In genomic region chr3:42176635-42177034, GRCh38 we compare ENCODE assay signal across 18 cellular contexts.
DNase-seq lines count a peak whose midpoint lies in the region; ATAC-seq, FAIRE-seq and TF ChIP-seq lines count a peak whose summit lies in the region.
"Had no signal": no experiment of that assay in that cellular context is flagged by ENCODE, and none has a peak within 500 bp of the region (broad histone marks: within the 10 kb centered on the region; RNA-seq: fewer than 3 reads in every experiment).

No MANE protein-coding gene starts in this region.

- WGBS in smooth muscle cell (ENCODE audit: low lambda C conversion rate): 86% methylated on average over 5 of the region's 5 CpGs
- WGBS in lower leg skin, 2 donors: 76 to 80% methylated on average over 5 of the region's 5 CpGs

- intact Hi-C loops in lower leg skin (cut with DNase I; ENCODE audit: low total_unique reads): no loop called here

- no peak for TF ChIP-seq CTCF in HFFc6 (IDR thresholded peaks at IDR 0.05)
- no peak for TF ChIP-seq CTCF in smooth muscle cell (IDR thresholded peaks at IDR 0.05; ENCODE audit: borderline replicate concordance, insufficient read depth, poor library complexity, severe bottlenecking)
- TF ChIP-seq CTCF in lower leg skin (IDR thresholded peaks at IDR 0.05): no peak

- peak; percentile 22 for DNase-seq in HFFc6
- peak; percentile 45 for DNase-seq in RCC 7860 (ENCODE audit: low spot score)
- DNase-seq in islet precursor cell: peak; percentile 32
- no peak for DNase-seq in smooth muscle cell (lab: John Stamatoyannopoulos, UW; ENCODE audit: unreplicated experiment)
- no peak for DNase-seq in hypothalamus (lab: John Stamatoyannopoulos, UW)
- DNase-seq in lower leg skin (ENCODE audit: low spot score in 2 of 2): no peak
- DNase-seq: activated CD4-positive, alpha-beta T cell treated with anti-CD3 and anti-CD28 coated beads for 1 hour; activated effector memory CD4-positive, alpha-beta T cell treated with Interleukin-2 at 50 U/mL for 16 hours; adrenal gland; BE2C; effector CD8-positive, alpha-beta T cell; MG63; NCI-H146; Peyer's patch; SK-N-SH had no signal

- no peaks in the 10 kb centered on the region for H3K36me3 ChIP-seq in smooth muscle cell (ENCODE audit: low read depth)
- H3K36me3 ChIP-seq: adrenal gland, BE2C, MG63 had no signal

- no peaks in the 10 kb centered on the region for H3K9me3 Mint-ChIP-seq in HFFc6
- no peaks in the 10 kb centered on the region for H3K9me3 Mint-ChIP-seq in stimulated activated memory B cell treated with anti-CD40 and anti-IgM and Interleukin-4, amounts not matched to agents 10 μg/mL and 1 μg/mL and 100 μg/mL, for 72 hours
- H3K9me3 Mint-ChIP-seq: stimulated activated naive CD8-positive, alpha-beta T cell treated with anti-CD3 and anti-CD28 coated beads, Interleukin-15, Interleukin-2, amounts not matched to agents 100 ng/mL and 50 ng/mL, for 24 hours had no signal

- H2AFZ ChIP-seq in smooth muscle cell (ENCODE audit: low read depth): no peak overlapping the region

- peaks cover 2% of the 10 kb centered on the region; the same call in 1 of the 2 replicates for H3K27me3 Mint-ChIP-seq in HFFc6 (ENCODE audit: insufficient read depth)
- no peaks in the 10 kb centered on the region for H3K27me3 Mint-ChIP-seq in stimulated activated memory B cell treated with anti-CD40 and anti-IgM and Interleukin-4, amounts not matched to agents 10 μg/mL and 1 μg/mL and 100 μg/mL, for 72 hours
- H3K27me3 Mint-ChIP-seq: stimulated activated naive CD8-positive, alpha-beta T cell treated with anti-CD3 and anti-CD28 coated beads, Interleukin-15, Interleukin-2, amounts not matched to agents 100 ng/mL and 50 ng/mL, for 24 hours had no signal

- no peaks in the 10 kb centered on the region for H3K27me3 ChIP-seq in smooth muscle cell (ENCODE audit: low read depth)
- H3K27me3 ChIP-seq: adrenal gland, BE2C, MG63, Peyer's patch had no signal

- ATAC-seq in stimulated activated memory B cell treated with anti-CD40 and anti-IgM and Interleukin-4, amounts not matched to agents 10 μg/mL and 1 μg/mL and 100 μg/mL, for 72 hours: no peak
- no peak for ATAC-seq in GM18519 (IDR thresholded peaks at IDR 0.05; ENCODE audit: low FRiP score, unreplicated experiment)

- peaks cover 5% of the 10 kb centered on the region for H3F3A ChIP-seq in smooth muscle cell (ENCODE audit: low read depth)

- TF ChIP-seq POLR2A in lower leg skin (IDR thresholded peaks at IDR 0.05): no peak

- H3K4me2 ChIP-seq in smooth muscle cell: no peak overlapping the region
- H3K4me2 ChIP-seq: SK-N-SH had no signal

- peak overlapping the region; percentile 49; the same call in 1 of the 2 replicates for H3K27ac Mint-ChIP-seq in HFFc6
- no peak overlapping the region for H3K27ac Mint-ChIP-seq in stimulated activated memory B cell treated with anti-CD40 and anti-IgM and Interleukin-4, amounts not matched to agents 10 μg/mL and 1 μg/mL and 100 μg/mL, for 72 hours
- H3K27ac Mint-ChIP-seq: stimulated activated naive CD8-positive, alpha-beta T cell treated with anti-CD3 and anti-CD28 coated beads, Interleukin-15, Interleukin-2, amounts not matched to agents 100 ng/mL and 50 ng/mL, for 24 hours had no signal

- peaks cover 8% of the 10 kb centered on the region for H3K4me1 ChIP-seq in smooth muscle cell (ENCODE audit: low read depth)
- H3K4me1 ChIP-seq: BE2C had no signal

- H3K27ac ChIP-seq in smooth muscle cell (ENCODE audit: low read depth): peak overlapping the region; percentile 7
- H3K27ac ChIP-seq: adrenal gland, Peyer's patch had no signal

- peaks cover 4% of the 10 kb centered on the region for H3K36me3 Mint-ChIP-seq in HFFc6 (ENCODE audit: low read depth)
- H3K36me3 Mint-ChIP-seq in stimulated activated memory B cell treated with anti-CD40 and anti-IgM and Interleukin-4, amounts not matched to agents 10 μg/mL and 1 μg/mL and 100 μg/mL, for 72 hours: peaks cover 21% of the 10 kb centered on the region

- no peak overlapping the region for H3K9ac ChIP-seq in smooth muscle cell (ENCODE audit: low read depth)
- H3K9ac ChIP-seq: SK-N-SH had no signal

- H3K4me3 Mint-ChIP-seq in HFFc6: no peak overlapping the region
- no peak overlapping the region for H3K4me3 Mint-ChIP-seq in stimulated activated memory B cell treated with anti-CD40 and anti-IgM and Interleukin-4, amounts not matched to agents 10 μg/mL and 1 μg/mL and 100 μg/mL, for 72 hours
- H3K4me3 Mint-ChIP-seq: stimulated activated naive CD8-positive, alpha-beta T cell treated with anti-CD3 and anti-CD28 coated beads, Interleukin-15, Interleukin-2, amounts not matched to agents 100 ng/mL and 50 ng/mL, for 24 hours had no signal

- H3K4me1 Mint-ChIP-seq in HFFc6 (ENCODE audit: low read depth): peaks cover 46% of the 10 kb centered on the region
- H3K4me1 Mint-ChIP-seq in stimulated activated memory B cell treated with anti-CD40 and anti-IgM and Interleukin-4, amounts not matched to agents 10 μg/mL and 1 μg/mL and 100 μg/mL, for 72 hours: peaks cover 50% of the 10 kb centered on the region

- H3K9me3 ChIP-seq in smooth muscle cell (replicated peaks; ENCODE audit: low read depth): no peaks in the 10 kb centered on the region
- H3K9me3 ChIP-seq: adrenal gland, BE2C, MG63, Peyer's patch, SK-N-SH had no signal

- H3K4me3 ChIP-seq in smooth muscle cell: no peak overlapping the region
- H3K4me3 ChIP-seq in lower leg skin (ENCODE audit: low read depth, poor library complexity, severe bottlenecking): no peak overlapping the region
- H3K4me3 ChIP-seq: adrenal gland, MG63, Peyer's patch had no signal

- FAIRE-seq in RCC 7860 (lab: Jason Lieb, UNC): no peak

- H4K20me1 ChIP-seq in smooth muscle cell (ENCODE audit: low read depth): peaks cover 55% of the 10 kb centered on the region

- peaks cover 29% of the 10 kb centered on the region for H3K79me2 ChIP-seq in smooth muscle cell (ENCODE audit: low read depth)

Comparison
In these comparisons a context has a peak if more than half of its experiments do, and no peak if none do; other contexts are left out.
1. DNase-seq: peak in HFFc6 (single experiment), RCC 7860 (single experiment) and islet precursor cell (single experiment); none in smooth muscle cell (single experiment), hypothalamus (0 of 51) and lower leg skin (0 of 2).